16 cellular contexts compared by ENCODE assay signal in genomic region chr11:66700337-66700736, GRCh38. TPM values are rescaled to one million over a fixed set of nuclear protein-coding genes. Genes with fewer than 3 reads are reported as not detected.
DNase-seq lines count a peak whose midpoint lies in the region; ATAC-seq, FAIRE-seq and TF ChIP-seq lines count a peak whose summit lies in the region.
"Had no signal": no experiment of that assay in that cellular context is flagged by ENCODE, and none has a peak within 500 bp of the region (broad histone marks: within the 10 kb centered on the region; RNA-seq: fewer than 3 reads in every experiment).

No MANE protein-coding gene starts in this region.

- peak overlapping the region; percentile 54 for H3K4me3 ChIP-seq in Loucy (ENCODE audit: low read length, poor library complexity, severe bottlenecking)
- H3K4me3 ChIP-seq in mucosa of descending colon = no peak overlapping the region
- H3K4me3 ChIP-seq in small intestine (ENCODE audit: low read depth in 1 of 2, low read length in 2 of 2) = no peak overlapping the region
- no peak overlapping the region for H3K4me3 ChIP-seq in PC-3 (ENCODE audit: low read length)
- H3K4me3 ChIP-seq: BLaER1 had no signal

- 62 to 82% (median 74%) methylated on average over 15 of the region's 15 CpGs for WGBS in small intestine, 3 donors

- no peak overlapping the region for H3K27ac ChIP-seq in small intestine (ENCODE audit: low read depth in 1 of 2, low read length in 1 of 2)
- no peak overlapping the region for H3K27ac ChIP-seq in CD4-positive, alpha-beta T cell (ENCODE audit: low read depth, low read length)
- no peak overlapping the region for H3K27ac ChIP-seq in PC-3 (ENCODE audit: low read length)
- H3K27ac ChIP-seq: BLaER1 had no signal

- ATAC-seq in left lobe of liver (peak; percentile 23), mucosa of descending colon (peak; percentile 23), PC-3 (no peak)
- no peak for ATAC-seq in CD4-positive, alpha-beta T cell (ENCODE audit: poor library complexity)
- ATAC-seq: CD8-positive, alpha-beta T cell had no signal

- H3K4me3 Mint-ChIP-seq in CD4-positive, alpha-beta T cell = no peak overlapping the region
- H3K4me3 Mint-ChIP-seq: CD14-positive monocyte; CD8-positive, alpha-beta T cell; H9 had no signal

- FAIRE-seq in small intestine (lab: Jason Lieb, UNC) = no peak
- FAIRE-seq: H1 had no signal

- H3K4me2 ChIP-seq in Loucy (ENCODE audit: low read depth, low read length, poor library complexity, severe bottlenecking) (peak overlapping the region; percentile 67), PC-3 (ENCODE audit: low read length) (no peak overlapping the region)
- H3K4me2 ChIP-seq: BLaER1 had no signal

- intact Hi-C loops in mucosa of descending colon (cut with DNase I, micrococcal nuclease) = no loop called here
- intact Hi-C loops in CD4-positive, alpha-beta T cell (cut with DNase I, micrococcal nuclease) = loop anchor here in 1 of 2 experiments (10.0 kb wide), 1 partner anchor 844 kb away; no protein-coding TSS in a partner anchor
- intact Hi-C loops in PC-3 (cut with micrococcal nuclease) = no loop called here

- H3K4me1 Mint-ChIP-seq in CD4-positive, alpha-beta T cell (ENCODE audit: low read depth) = peaks cover 4% of the 10 kb centered on the region
- H3K4me1 Mint-ChIP-seq: CD14-positive monocyte had no signal

- H2AFZ ChIP-seq in Loucy (ENCODE audit: low read length) (no peak overlapping the region), PC-3 (ENCODE audit: low read length) (no peak overlapping the region)

- H3K27ac Mint-ChIP-seq in CD4-positive, alpha-beta T cell = no peak overlapping the region
- H3K27ac Mint-ChIP-seq: CD14-positive monocyte; CD8-positive, alpha-beta T cell had no signal

- no peaks in the 10 kb centered on the region for H3K9me3 Mint-ChIP-seq in CD4-positive, alpha-beta T cell
- H3K9me3 Mint-ChIP-seq: CD8-positive, alpha-beta T cell; H9 had no signal

- H4K20me1 ChIP-seq in Loucy (ENCODE audit: insufficient read depth, low read length, poor library complexity, severe bottlenecking) = no peaks in the 10 kb centered on the region
- H4K20me1 ChIP-seq in PC-3 (ENCODE audit: low read length) = no peaks in the 10 kb centered on the region

- no peaks in the 10 kb centered on the region for H3K79me2 ChIP-seq in Loucy (ENCODE audit: insufficient read depth, low read length)
- no peaks in the 10 kb centered on the region for H3K79me2 ChIP-seq in PC-3 (ENCODE audit: low read length)

- no peaks in the 10 kb centered on the region for H3K27me3 Mint-ChIP-seq in CD4-positive, alpha-beta T cell

- H3K9ac ChIP-seq in Loucy (ENCODE audit: low read depth, low read length, poor library complexity, severe bottlenecking) (peak overlapping the region; percentile 59), PC-3 (ENCODE audit: low read length) (no peak overlapping the region)
- H3K9ac ChIP-seq: BLaER1 had no signal

- H3K9me2 ChIP-seq in Loucy (replicated peaks; ENCODE audit: low read depth, low read length) = no peaks in the 10 kb centered on the region
- no peaks in the 10 kb centered on the region for H3K9me2 ChIP-seq in PC-3 (replicated peaks; ENCODE audit: low read length)

- TF ChIP-seq CTCF in Loucy (conservative IDR thresholded peaks at IDR 0.05; ENCODE audit: low read length) (no peak), mucosa of descending colon (IDR thresholded peaks at IDR 0.05) (no peak), PC-3 (conservative IDR thresholded peaks at IDR 0.05; ENCODE audit: low read depth, low read length) (no peak), GM13976 (IDR thresholded peaks at IDR 0.05; ENCODE audit: borderline replicate concordance, control extremely low read depth, extremely low read depth, insufficient read depth, missing control alignments) (no peak)
- TF ChIP-seq CTCF in CD4-positive, alpha-beta T cell (IDR thresholded peaks at IDR 0.05) = no peak

- H3K36me3 ChIP-seq in Loucy (ENCODE audit: insufficient read depth, low read length) (peaks cover 2% of the 10 kb centered on the region; the same call in 1 of the 2 replicates), mucosa of descending colon (ENCODE audit: low read depth) (no peaks in the 10 kb centered on the region), small intestine (ENCODE audit: control insufficient read depth in 2 of 2, insufficient read depth in 2 of 2, low read length in 2 of 2) (no peaks in the 10 kb centered on the region), PC-3 (ENCODE audit: low read depth, low read length) (peaks cover 32% of the 10 kb centered on the region)

- POLR2A ChIA-PET in CD4-positive, alpha-beta T cell (lab: Charles Lee) = no interaction called here
- POLR2A ChIA-PET in PC-3 (lab: Charles Lee; ENCODE audit: unreplicated experiment) = no interaction called here

- BruUV-seq in PC-3 (replicated peaks; lab: Mats Ljungman, UMichigan) = no TSS peak

- no peaks in the 10 kb centered on the region for H3K36me3 Mint-ChIP-seq in CD4-positive, alpha-beta T cell (ENCODE audit: low read depth)
- H3K36me3 Mint-ChIP-seq: CD14-positive monocyte; CD8-positive, alpha-beta T cell had no signal

- DNase-seq in left lobe of liver (ENCODE audit: low spot score) (no peak), mucosa of descending colon (no peak), small intestine (peak; percentile 49), PC-3 (no peak), GM13976 (ENCODE audit: low spot score) (no peak)
- no peak for DNase-seq in CD4-positive, alpha-beta T cell
- DNase-seq: 8988T; Calu3; CD8-positive, alpha-beta T cell; DMS79 treated with DMSO at 0.1 percent for 48 hours; GF-D8; H9 had no signal

- no peaks in the 10 kb centered on the region for H3K9me3 ChIP-seq in Loucy (ENCODE audit: insufficient read depth, low read depth, low read length)
- no peaks in the 10 kb centered on the region for H3K9me3 ChIP-seq in mucosa of descending colon
- H3K9me3 ChIP-seq in small intestine (ENCODE audit: control insufficient read depth, low read depth) = no peaks in the 10 kb centered on the region
- H3K9me3 ChIP-seq in CD4-positive, alpha-beta T cell (ENCODE audit: control insufficient read depth, low read length) = no peaks in the 10 kb centered on the region
- H3K9me3 ChIP-seq in PC-3 (ENCODE audit: low read length) = no peaks in the 10 kb centered on the region
- H3K9me3 ChIP-seq: BLaER1 had no signal

- in situ Hi-C loops in GM13976 (cut with MboI; ENCODE audit: low sequenced_read_pairs, unreplicated experiment) = no loop called here

- H3K27me3 ChIP-seq in Loucy (ENCODE audit: insufficient read depth, low read length, poor library complexity, severe bottlenecking) = no peaks in the 10 kb centered on the region
- H3K27me3 ChIP-seq in small intestine (ENCODE audit: control insufficient read depth in 2 of 2, insufficient read depth in 2 of 2, low read length in 2 of 2) = no peaks in the 10 kb centered on the region
- no peaks in the 10 kb centered on the region for H3K27me3 ChIP-seq in CD4-positive, alpha-beta T cell (ENCODE audit: control insufficient read depth, insufficient read depth, low read length)
- no peaks in the 10 kb centered on the region for H3K27me3 ChIP-seq in PC-3 (ENCODE audit: low read length)
- H3K27me3 ChIP-seq: BLaER1 had no signal

- CTCF ChIA-PET in CD4-positive, alpha-beta T cell (lab: Charles Lee) = no interaction called here
- CTCF ChIA-PET in PC-3 (lab: Charles Lee) = no interaction called here

- H3F3A ChIP-seq in Loucy (ENCODE audit: low read depth) (no peaks in the 10 kb centered on the region; the same call in 1 of the 2 replicates), PC-3 (ENCODE audit: low read length, unreplicated experiment) (no peaks in the 10 kb centered on the region)

- H3K4me1 ChIP-seq in Loucy (ENCODE audit: insufficient read depth, low read length, poor library complexity, severe bottlenecking) (peaks cover 41% of the 10 kb centered on the region), mucosa of descending colon (ENCODE audit: low read depth) (no peaks in the 10 kb centered on the region), small intestine (ENCODE audit: control insufficient read depth in 2 of 2, insufficient read depth in 1 of 2, low read depth in 1 of 2, low read length in 1 of 2) (no peaks in the 10 kb centered on the region), PC-3 (ENCODE audit: insufficient read depth, low read length) (no peaks in the 10 kb centered on the region)
- H3K4me1 ChIP-seq: BLaER1 had no signal

RNA-seq across cellular contexts. Expression of gene RBM4B, which starts 22.6 kb away (rescaled TPM):
- total RNA-seq in left lobe of liver (8.1 TPM), mucosa of descending colon (10 to 100 TPM; 16.7 to 22.7 (median 16.7) TPM), PC-3 (2014; rRNA removed) (31.4 and 40.2 TPM in 2 replicates)
- polyA plus RNA-seq in small intestine = 10 to 100 TPM in 1 of 3 donors, 1 to 10 TPM in 2; 7.0 to 12.5 (median 10.0) TPM
- 1 to 10 TPM; 3.8 to 5.1 TPM for total RNA-seq in CD4-positive, alpha-beta T cell

RNA-seq across cellular contexts. Expression of gene SPTBN2, which starts 28.7 kb away (rescaled TPM):
- 55.1 TPM for total RNA-seq in left lobe of liver
- total RNA-seq in mucosa of descending colon = 10 to 100 TPM in 1 of 3 donors, 1 to 10 TPM in 2; 3.7 to 10.0 (median 6.3) TPM
- polyA plus RNA-seq in small intestine = 1 to 10 TPM in 2 of 3 donors, under 1 TPM in 1; 0.27 to 5.0 (median 1.6) TPM
- not detected for total RNA-seq in CD4-positive, alpha-beta T cell
- 74.9 and 154 TPM in 2 replicates for total RNA-seq in PC-3 (2014; rRNA removed)
- total RNA-seq: CD8-positive, alpha-beta T cell had no signal
- polyA plus RNA-seq: CD14-positive monocyte had no signal

Comparison
In these comparisons a context has a peak if more than half of its experiments do, and no peak if none do; other contexts are left out.
1. ATAC-seq: peak in left lobe of liver (single experiment) and mucosa of descending colon (single experiment); none in CD4-positive, alpha-beta T cell (single experiment) and PC-3 (single experiment).
2. RNA of gene SPTBN2, which starts 28.7 kb away (total RNA-seq): 74.9 to 154 TPM in PC-3, 55.1 TPM in left lobe of liver (single experiment) and 3.7 to 10.0 TPM in mucosa of descending colon; not detected in CD4-positive, alpha-beta T cell; every median in the first group is over 4 times any median in the second.